In genomic region chr10:18473424-18474110, GRCh38 we compare ENCODE assay signal across 13 cellular contexts.
DNase-seq lines count a peak whose midpoint lies in the region; ATAC-seq, FAIRE-seq and TF ChIP-seq lines count a peak whose summit lies in the region.
"Had no signal": no experiment of that assay in that cellular context is flagged by ENCODE, and none has a peak within 500 bp of the region (broad histone marks: within the 10 kb centered on the region; RNA-seq: fewer than 3 reads in every experiment).

No MANE protein-coding gene starts in this region.

- H3K36me3 Mint-ChIP-seq in brain, result no peaks in the 10 kb centered on the region
- H3K36me3 Mint-ChIP-seq in T-helper 2 cell treated with Interferon-gamma antibody and Interleukin-4, amounts not matched to agents 5 μg/mL and 100 μg/mL, for 36 hours (ENCODE audit: low read depth), result no peaks in the 10 kb centered on the region
- no peaks in the 10 kb centered on the region for H3K36me3 Mint-ChIP-seq in activated naive CD4-positive, alpha-beta T cell treated with anti-CD3 and anti-CD28 coated beads, Interleukin-2, amount 10 ng/mL, durations not matched to agents 7 days and 5 days
- H3K36me3 Mint-ChIP-seq: activated naive CD4-positive, alpha-beta T cell treated with anti-CD3 and anti-CD28 coated beads, Interleukin-2, amount 50 U/mL, for 24 hours; neural progenitor cell had no signal

- no peaks in the 10 kb centered on the region for H3K9me3 Mint-ChIP-seq in brain
- H3K9me3 Mint-ChIP-seq in T-helper 2 cell treated with Interferon-gamma antibody and Interleukin-4, amounts not matched to agents 5 μg/mL and 100 μg/mL, for 36 hours, result no peaks in the 10 kb centered on the region
- no peaks in the 10 kb centered on the region for H3K9me3 Mint-ChIP-seq in activated naive CD4-positive, alpha-beta T cell treated with anti-CD3 and anti-CD28 coated beads, Interleukin-2, amount 10 ng/mL, durations not matched to agents 7 days and 5 days
- H3K9me3 Mint-ChIP-seq: activated naive CD4-positive, alpha-beta T cell treated with anti-CD3 and anti-CD28 coated beads, Interleukin-2, amount 50 U/mL, for 24 hours had no signal

- H3K27me3 Mint-ChIP-seq in brain, result no peaks in the 10 kb centered on the region
- no peaks in the 10 kb centered on the region for H3K27me3 Mint-ChIP-seq in T-helper 2 cell treated with Interferon-gamma antibody and Interleukin-4, amounts not matched to agents 5 μg/mL and 100 μg/mL, for 36 hours (ENCODE audit: low read depth)
- no peaks in the 10 kb centered on the region for H3K27me3 Mint-ChIP-seq in activated naive CD4-positive, alpha-beta T cell treated with anti-CD3 and anti-CD28 coated beads, Interleukin-2, amount 10 ng/mL, durations not matched to agents 7 days and 5 days

- DNase-seq in G401 (ENCODE audit: low spot score), result peak; percentile 62
- DNase-seq in left ventricle myocardium superior, result peak; percentile 39
- DNase-seq in pons (ENCODE audit: low spot score), result peak; percentile 35
- no peak for DNase-seq in T-helper 2 cell treated with Interferon-gamma antibody and Interleukin-4, amounts not matched to agents 5 μg/mL and 100 μg/mL, for 36 hours (ENCODE audit: low spot score)
- DNase-seq in RCC 7860 (ENCODE audit: low spot score), result no peak
- no peak for DNase-seq in activated naive CD4-positive, alpha-beta T cell treated with anti-CD3 and anti-CD28 coated beads, Interleukin-2, amount 10 ng/mL, durations not matched to agents 7 days and 5 days
- DNase-seq in NCI-H2196 (lab: John Stamatoyannopoulos, UW; ENCODE audit: unreplicated experiment), result no peak
- DNase-seq: foreskin melanocyte; NCI-H1436 treated with DMSO at 0.1 percent for 48 hours; stimulated activated CD4-positive, alpha-beta T cell treated with anti-CD3 and anti-CD28 coated beads, Interleukin-2, amount 100 ng/mL, for 24 hours had no signal

- intact Hi-C loops in left ventricle myocardium superior (cut with micrococcal nuclease), result no loop called here

- no peak for FAIRE-seq in RCC 7860 (lab: Jason Lieb, UNC)

- in situ Hi-C loops in G401 (cut with HindIII; ENCODE audit: low sequenced_read_pairs), result no loop called here

- TF ChIP-seq CTCF in brain (conservative IDR thresholded peaks at IDR 0.05), result no peak

- peaks cover 21% of the 10 kb centered on the region for H3K4me1 Mint-ChIP-seq in brain
- peaks cover 11% of the 10 kb centered on the region for H3K4me1 Mint-ChIP-seq in T-helper 2 cell treated with Interferon-gamma antibody and Interleukin-4, amounts not matched to agents 5 μg/mL and 100 μg/mL, for 36 hours (ENCODE audit: low read depth)
- H3K4me1 Mint-ChIP-seq in activated naive CD4-positive, alpha-beta T cell treated with anti-CD3 and anti-CD28 coated beads, Interleukin-2, amount 10 ng/mL, durations not matched to agents 7 days and 5 days, result peaks cover 5% of the 10 kb centered on the region
- H3K4me1 Mint-ChIP-seq: activated naive CD4-positive, alpha-beta T cell treated with anti-CD3 and anti-CD28 coated beads, Interleukin-2, amount 50 U/mL, for 24 hours had no signal

- H3K27ac Mint-ChIP-seq in brain, result peak overlapping the region in 3 of 5 experiments; percentile 15 to 80 (median 36)
- H3K27ac Mint-ChIP-seq in T-helper 2 cell treated with Interferon-gamma antibody and Interleukin-4, amounts not matched to agents 5 μg/mL and 100 μg/mL, for 36 hours, result no peak overlapping the region
- H3K27ac Mint-ChIP-seq in activated naive CD4-positive, alpha-beta T cell treated with anti-CD3 and anti-CD28 coated beads, Interleukin-2, amount 10 ng/mL, durations not matched to agents 7 days and 5 days, result no peak overlapping the region
- H3K27ac Mint-ChIP-seq: activated naive CD4-positive, alpha-beta T cell treated with anti-CD3 and anti-CD28 coated beads, Interleukin-2, amount 50 U/mL, for 24 hours; neural progenitor cell had no signal

- CTCF ChIA-PET in activated naive CD4-positive, alpha-beta T cell treated with anti-CD3 and anti-CD28 coated beads, Interleukin-2, amount 10 ng/mL, durations not matched to agents 7 days and 5 days (lab: Charles Lee), result no interaction called here

- peak; percentile 93 for ATAC-seq in left ventricle myocardium superior

- peak overlapping the region in 3 of 5 experiments; percentile 23 to 76 (median 57) for H3K4me3 Mint-ChIP-seq in brain
- H3K4me3 Mint-ChIP-seq in T-helper 2 cell treated with Interferon-gamma antibody and Interleukin-4, amounts not matched to agents 5 μg/mL and 100 μg/mL, for 36 hours, result no peak overlapping the region
- no peak overlapping the region for H3K4me3 Mint-ChIP-seq in activated naive CD4-positive, alpha-beta T cell treated with anti-CD3 and anti-CD28 coated beads, Interleukin-2, amount 10 ng/mL, durations not matched to agents 7 days and 5 days
- H3K4me3 Mint-ChIP-seq: activated naive CD4-positive, alpha-beta T cell treated with anti-CD3 and anti-CD28 coated beads, Interleukin-2, amount 50 U/mL, for 24 hours; neural progenitor cell had no signal

Comparison
In these comparisons a context has a peak if more than half of its experiments do, and no peak if none do; other contexts are left out.
1. DNase-seq: peak in G401 (single experiment), left ventricle myocardium superior (single experiment) and pons (single experiment); none in T-helper 2 cell treated with Interferon-gamma antibody and Interleukin-4, amounts not matched to agents 5 μg/mL and 100 μg/mL, for 36 hours (single experiment), RCC 7860 (single experiment), activated naive CD4-positive, alpha-beta T cell treated with anti-CD3 and anti-CD28 coated beads, Interleukin-2, amount 10 ng/mL, durations not matched to agents 7 days and 5 days (single experiment) and NCI-H2196 (single experiment).
2. H3K27ac Mint-ChIP-seq: peak in brain (3 of 5); none in T-helper 2 cell treated with Interferon-gamma antibody and Interleukin-4, amounts not matched to agents 5 μg/mL and 100 μg/mL, for 36 hours (single experiment) and activated naive CD4-positive, alpha-beta T cell treated with anti-CD3 and anti-CD28 coated beads, Interleukin-2, amount 10 ng/mL, durations not matched to agents 7 days and 5 days (single experiment).
3. H3K4me3 Mint-ChIP-seq: peak in brain (3 of 5); none in T-helper 2 cell treated with Interferon-gamma antibody and Interleukin-4, amounts not matched to agents 5 μg/mL and 100 μg/mL, for 36 hours (single experiment) and activated naive CD4-positive, alpha-beta T cell treated with anti-CD3 and anti-CD28 coated beads, Interleukin-2, amount 10 ng/mL, durations not matched to agents 7 days and 5 days (single experiment).